In genomic region chr5:63831381-63831780, GRCh38 we compare ENCODE assay signal across 1 cellular context.
TF ChIP-seq lines count a peak whose summit lies in the region.

No MANE protein-coding gene starts in this region.

TF ChIP-seq in GM23338, 12 proteins besides CTCF, POLR2A, EP300 and RAD21 (continued from another document):
- TF ChIP-seq EZH2 (IDR thresholded peaks at IDR 0.05; ENCODE audit: low read depth, unreplicated experiment), result no peak
- no peak for TF ChIP-seq STAT1 (IDR thresholded peaks at IDR 0.05; ENCODE audit: unreplicated experiment)
- no peak for TF ChIP-seq ZNF331 (CRISPR knock-in tag; IDR thresholded peaks at IDR 0.05; ENCODE audit: low read depth)
- no peak for TF ChIP-seq CREB1 (CRISPR knock-in tag; IDR thresholded peaks at IDR 0.05; ENCODE audit: low read depth)
- TF ChIP-seq JUNB (IDR thresholded peaks at IDR 0.05; ENCODE audit: unreplicated experiment), result no peak
- TF ChIP-seq ETS1 (IDR thresholded peaks at IDR 0.05), result no peak
- TF ChIP-seq NANOG (IDR thresholded peaks at IDR 0.05; ENCODE audit: borderline replicate concordance), result no peak
- TF ChIP-seq ZNF462 (CRISPR knock-in tag; IDR thresholded peaks at IDR 0.05), result no peak
TF ChIP-seq in GM23338: peak in this region for 0.
